Comparison of ENCODE assay signal across 8 cellular contexts in the genomic region with DNA sequence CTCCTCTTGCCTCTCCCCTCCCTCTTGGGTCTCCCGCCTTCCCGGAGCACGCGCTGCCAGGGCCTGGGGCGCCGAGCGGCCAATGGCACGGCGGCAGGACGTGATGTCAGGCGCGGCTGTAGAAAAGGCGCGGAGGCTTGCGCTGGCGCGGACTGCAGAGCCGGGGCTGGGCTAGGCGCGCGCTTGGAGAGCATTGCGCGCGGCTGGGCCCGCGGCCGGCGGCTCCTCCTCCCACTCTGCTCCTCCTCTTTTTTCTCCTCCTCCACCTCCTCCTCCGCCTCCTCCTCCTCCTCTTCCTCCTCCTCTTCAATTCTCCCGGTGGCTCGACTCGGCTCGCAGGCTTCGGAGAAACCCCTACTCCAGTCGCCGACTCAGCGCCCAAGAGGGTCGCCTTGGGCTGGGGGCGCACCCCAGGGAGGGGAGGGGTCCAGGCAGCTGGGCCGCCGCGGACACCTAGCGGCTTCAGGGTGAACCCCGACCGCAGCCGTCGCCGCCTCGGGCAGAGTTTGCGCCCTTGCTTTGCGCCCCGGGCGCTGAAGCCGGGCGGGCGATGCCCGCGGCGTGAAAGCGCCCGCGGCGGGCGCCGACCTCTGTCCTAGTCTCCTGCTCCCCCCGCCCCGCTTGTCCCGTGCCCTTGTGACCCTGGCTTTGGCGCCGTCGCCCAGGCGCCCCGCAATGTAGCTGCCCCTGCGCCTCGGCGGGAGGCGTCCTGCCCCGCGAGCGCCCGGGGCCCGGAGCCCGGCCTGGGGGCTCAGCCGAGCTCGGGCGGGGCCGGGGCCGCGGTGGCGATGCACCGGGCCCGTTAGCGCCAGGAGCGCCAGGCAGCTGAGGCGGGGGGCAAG. TPM values are rescaled to one million over a fixed set of nuclear protein-coding genes. Genes with fewer than 3 reads are reported as not detected.
DNase-seq lines count a peak whose midpoint lies in the region; ATAC-seq, FAIRE-seq and TF ChIP-seq lines count a peak whose summit lies in the region.

TSS of gene LHX2 (plus strand) at position 309 of the 842 bp plus-strand sequence. CDS start 581 bp downstream, outside the sequence.

- CTCF ChIA-PET in HCT116 (lab: Charles Lee) = no interaction called here

- H4K20me1 ChIP-seq in HCT116 (ENCODE audit: insufficient read depth) = no peaks in the 10 kb centered on the region

- H3K36me3 ChIP-seq in HCT116 (ENCODE audit: control insufficient read depth in 1 of 2, insufficient read depth in 2 of 2, low read length in 2 of 2) (no peaks in the 10 kb centered on the region), small intestine (ENCODE audit: control insufficient read depth in 2 of 2, insufficient read depth in 2 of 2, low read length in 2 of 2) (no peaks in the 10 kb centered on the region)

- TF ChIP-seq RAD21 in HCT116 (IDR thresholded peaks at IDR 0.05; ENCODE audit: low read depth) = no peak

- peaks cover 67% of the 10 kb centered on the region for H3K27me3 Mint-ChIP-seq in activated T-helper 1 cell treated with anti-CD3 and anti-CD28 coated beads, Interleukin-12 subunit alpha, Interleukin-12 subunit beta, Interleukin-2, Interleukin-4 antibody, amounts not matched to agents 30 ng/mL and 10 ng/mL and 1 ng/mL, durations not matched to agents 14 hours and 24 hours and 36 hours (ENCODE audit: insufficient read depth)

- H3K9me2 ChIP-seq in HCT116 (ENCODE audit: insufficient read depth) = no peaks in the 10 kb centered on the region

- peaks cover 25% of the 10 kb centered on the region for H3K27me3 ChIP-seq in HCT116 (ENCODE audit: insufficient read depth, low read length)
- H3K27me3 ChIP-seq in small intestine (ENCODE audit: control insufficient read depth in 2 of 2, insufficient read depth in 2 of 2, low read length in 2 of 2) = peaks cover 33 to 91% of the 10 kb centered on the region in 2 donors

- peak within 1 kb of the TSS; percentile 95 for H3K4me2 ChIP-seq in HCT116 (ENCODE audit: low read length)

- no peak for FAIRE-seq in small intestine (lab: Jason Lieb, UNC)

- no peak within 1 kb of the TSS for H3K27ac Mint-ChIP-seq in activated T-helper 1 cell treated with anti-CD3 and anti-CD28 coated beads, Interleukin-12 subunit alpha, Interleukin-12 subunit beta, Interleukin-2, Interleukin-4 antibody, amounts not matched to agents 30 ng/mL and 10 ng/mL and 1 ng/mL, durations not matched to agents 14 hours and 24 hours and 36 hours

- H3K4me1 ChIP-seq in HCT116 (ENCODE audit: control insufficient read depth in 1 of 2, insufficient read depth in 2 of 2, low read length in 2 of 2) (peaks cover 4 to 44% of the 10 kb centered on the region in 2 experiments; a peak in 3 of 4 replicates), small intestine (ENCODE audit: control insufficient read depth in 2 of 2, insufficient read depth in 1 of 2, low read depth in 1 of 2, low read length in 1 of 2) (peaks cover 0 to 3% of the 10 kb centered on the region in 2 donors)

- H3K36me3 Mint-ChIP-seq in activated T-helper 1 cell treated with anti-CD3 and anti-CD28 coated beads, Interleukin-12 subunit alpha, Interleukin-12 subunit beta, Interleukin-2, Interleukin-4 antibody, amounts not matched to agents 30 ng/mL and 10 ng/mL and 1 ng/mL, durations not matched to agents 14 hours and 24 hours and 36 hours (ENCODE audit: low read depth) = peaks cover 1% of the 10 kb centered on the region

- peaks cover 18% of the 10 kb centered on the region for H3K4me1 Mint-ChIP-seq in activated T-helper 1 cell treated with anti-CD3 and anti-CD28 coated beads, Interleukin-12 subunit alpha, Interleukin-12 subunit beta, Interleukin-2, Interleukin-4 antibody, amounts not matched to agents 30 ng/mL and 10 ng/mL and 1 ng/mL, durations not matched to agents 14 hours and 24 hours and 36 hours (ENCODE audit: low read depth)

- H3K9me3 Mint-ChIP-seq in activated T-helper 1 cell treated with anti-CD3 and anti-CD28 coated beads, Interleukin-12 subunit alpha, Interleukin-12 subunit beta, Interleukin-2, Interleukin-4 antibody, amounts not matched to agents 30 ng/mL and 10 ng/mL and 1 ng/mL, durations not matched to agents 14 hours and 24 hours and 36 hours = no peaks in the 10 kb centered on the region

- POLR2A ChIA-PET in HCT116 (lab: Charles Lee) = no interaction called here

- DNase-seq in D341Med (ENCODE audit: low spot score) (peak; percentile 92), HCT116 (ENCODE audit: low read depth, low spot score) (peak; percentile 75), NCI-H446 treated with DMSO at 0.1 percent for 48 hours (lab: John Stamatoyannopoulos, UW) (peak; percentile 91), astrocyte of the spinal cord (ENCODE audit: low read depth, low spot score) (peak; percentile 55), small intestine (peak; percentile 25)
- DNase-seq in activated T-helper 1 cell treated with anti-CD3 and anti-CD28 coated beads, Interleukin-12 subunit alpha, Interleukin-12 subunit beta, Interleukin-2, Interleukin-4 antibody, amounts not matched to agents 30 ng/mL and 10 ng/mL and 1 ng/mL, durations not matched to agents 14 hours and 24 hours and 36 hours (ENCODE audit: low spot score) = no peak

- RAD21 ChIA-PET in HCT116 (lab: Charles Lee; ENCODE audit: low non-redundant PET in 1 of 2, low total read pairs in 2 of 2, uncharacterized antibody in 2 of 2, unreplicated experiment in 2 of 2) = no interaction called here

- H2AFZ ChIP-seq in HCT116 (ENCODE audit: low read depth, low read length, poor library complexity, severe bottlenecking) = peak within 1 kb of the TSS; percentile 88

- TF ChIP-seq CTCF in HCT116 (IDR thresholded peaks at IDR 0.05 in 2 of 3, conservative IDR thresholded peaks at IDR 0.05 in 1 of 3; ENCODE audit: borderline replicate concordance in 1 of 3, insufficient read depth in 1 of 3, low read depth in 2 of 3, low read length in 2 of 3) (peak in 2 of 3 experiments; percentile 26 to 29; a peak in 3 of 6 replicates), astrocyte of the spinal cord (IDR thresholded peaks at IDR 0.05; ENCODE audit: low read depth, low read length) (no peak)

- H3K9me3 ChIP-seq in HCT116 (ENCODE audit: control insufficient read depth in 1 of 2, insufficient read depth in 1 of 2, low read depth in 1 of 2, low read length in 2 of 2) (no peaks in the 10 kb centered on the region), iPS-18c (ENCODE audit: control insufficient read depth, insufficient read depth, low read length) (peaks cover 6% of the 10 kb centered on the region), small intestine (ENCODE audit: control insufficient read depth, low read depth) (no peaks in the 10 kb centered on the region)

- H3K79me2 ChIP-seq in HCT116 (ENCODE audit: insufficient read depth, low read length) = no peaks in the 10 kb centered on the region

- in situ Hi-C loops in astrocyte of the spinal cord (cut with HindIII; ENCODE audit: low sequenced_read_pairs) = no loop called here

- no TSS peak for BruUV-seq in HCT116 (replicated peaks; lab: Mats Ljungman, UMichigan)

- peak; percentile 95 for ATAC-seq in HCT116
- no peak for ATAC-seq in GM18502 (IDR thresholded peaks at IDR 0.05; ENCODE audit: poor library complexity, unreplicated experiment)

- peak; percentile 40 for TF ChIP-seq POLR2A in HCT116 (IDR thresholded peaks at IDR 0.05; ENCODE audit: borderline replicate concordance, extremely low read depth, insufficient read depth, insufficient read length)

- peak within 1 kb of the TSS; percentile 55; the same call in 1 of the 2 replicates for H3K27ac ChIP-seq in HCT116 (ENCODE audit: low read depth, low read length)
- H3K27ac ChIP-seq in small intestine (ENCODE audit: low read depth in 1 of 2, low read length in 1 of 2) = no peak within 1 kb of the TSS

- H3K4me3 Mint-ChIP-seq in activated T-helper 1 cell treated with anti-CD3 and anti-CD28 coated beads, Interleukin-12 subunit alpha, Interleukin-12 subunit beta, Interleukin-2, Interleukin-4 antibody, amounts not matched to agents 30 ng/mL and 10 ng/mL and 1 ng/mL, durations not matched to agents 14 hours and 24 hours and 36 hours = no peak within 1 kb of the TSS

- whole genome bisulfite sequencing in small intestine, 3 donors = 1 to 2% (median 1%) methylated on average over 72 to 95 of the region's 95 CpGs

- peak within 1 kb of the TSS; percentile 57 to 67 for H3K4me3 ChIP-seq in HCT116 (replicated peaks in 1 of 2; ENCODE audit: low read depth in 1 of 2, low read length in 2 of 2)
- H3K4me3 ChIP-seq in astrocyte of the spinal cord (ENCODE audit: low read depth, low read length) = peak within 1 kb of the TSS; percentile 5
- H3K4me3 ChIP-seq in iPS-18c (ENCODE audit: insufficient read depth, low read depth, low read length) = peak within 1 kb of the TSS; percentile 38; the same call in 1 of the 2 replicates
- H3K4me3 ChIP-seq in small intestine (ENCODE audit: low read depth in 1 of 2, low read length in 2 of 2) = peak within 1 kb of the TSS in 1 of 2 donors; percentile 28

- intact Hi-C loops in HCT116 (cut with micrococcal nuclease) = no loop called here
- intact Hi-C loops in activated T-helper 1 cell treated with anti-CD3 and anti-CD28 coated beads, Interleukin-12 subunit alpha, Interleukin-12 subunit beta, Interleukin-2, Interleukin-4 antibody, amounts not matched to agents 30 ng/mL and 10 ng/mL and 1 ng/mL, durations not matched to agents 14 hours and 24 hours and 36 hours (cut with micrococcal nuclease) = no loop called here

- peak within 1 kb of the TSS; percentile 62 for H3K9ac ChIP-seq in HCT116 (ENCODE audit: low read length)

TF ChIP-seq in HCT116, 20 proteins besides CTCF, POLR2A, EP300 and RAD21 (continues in another document):
- no peak for TF ChIP-seq TCF7L2 (IDR thresholded peaks at IDR 0.05; ENCODE audit: borderline replicate concordance, extremely low read depth, insufficient read depth, insufficient read length)
- no peak for TF ChIP-seq ATF3 (IDR thresholded peaks at IDR 0.05)
- peak; percentile 95 for TF ChIP-seq MAX (IDR thresholded peaks at IDR 0.05)
- TF ChIP-seq EZH2phosphoT487 (IDR thresholded peaks at IDR 0.05; ENCODE audit: borderline replicate concordance) = no peak
- peak; percentile 59 for TF ChIP-seq POLR2AphosphoS5 (IDR thresholded peaks at IDR 0.05; ENCODE audit: low read depth, low read length)
- no peak for TF ChIP-seq JUND (IDR thresholded peaks at IDR 0.05)
- no peak for TF ChIP-seq FOSL1 (IDR thresholded peaks at IDR 0.05; ENCODE audit: low read depth)
- TF ChIP-seq SP1 (IDR thresholded peaks at IDR 0.05; ENCODE audit: low read depth) = no peak
- TF ChIP-seq CEBPB (IDR thresholded peaks at IDR 0.05; ENCODE audit: low read depth) = no peak

RNA-seq across cellular contexts. Expression of gene LHX2, which starts in this region (rescaled TPM):
- total RNA-seq in HCT116 (2021; ENCODE audit: unreplicated experiment) = 10.2 TPM
- polyA plus RNA-seq in HCT116 (2012) = 7.7 and 9.7 TPM in 2 replicates
- polyA plus RNA-seq in small intestine = not detected
- not detected in 2 replicates for total RNA-seq in activated T-helper 1 cell treated with anti-CD3 and anti-CD28 coated beads, Interleukin-12 subunit alpha, Interleukin-12 subunit beta, Interleukin-2, Interleukin-4 antibody, amounts not matched to agents 30 ng/mL and 10 ng/mL and 1 ng/mL, durations not matched to agents 14 hours and 24 hours and 36 hours

Comparison
In these comparisons a context has a peak if more than half of its experiments do, and no peak if none do; other contexts are left out.
1. RNA of gene LHX2 (total RNA-seq): 10.2 TPM in HCT116 (single experiment); not detected in activated T-helper 1 cell treated with anti-CD3 and anti-CD28 coated beads, Interleukin-12 subunit alpha, Interleukin-12 subunit beta, Interleukin-2, Interleukin-4 antibody, amounts not matched to agents 30 ng/mL and 10 ng/mL and 1 ng/mL, durations not matched to agents 14 hours and 24 hours and 36 hours; every median in the first group is over 10 times any median in the second.
2. Peak in DNase-seq in small intestine; RNA of the gene not detected or under 1 TPM.